ENCODE assay signal across 39 cellular contexts in the genomic region with DNA sequence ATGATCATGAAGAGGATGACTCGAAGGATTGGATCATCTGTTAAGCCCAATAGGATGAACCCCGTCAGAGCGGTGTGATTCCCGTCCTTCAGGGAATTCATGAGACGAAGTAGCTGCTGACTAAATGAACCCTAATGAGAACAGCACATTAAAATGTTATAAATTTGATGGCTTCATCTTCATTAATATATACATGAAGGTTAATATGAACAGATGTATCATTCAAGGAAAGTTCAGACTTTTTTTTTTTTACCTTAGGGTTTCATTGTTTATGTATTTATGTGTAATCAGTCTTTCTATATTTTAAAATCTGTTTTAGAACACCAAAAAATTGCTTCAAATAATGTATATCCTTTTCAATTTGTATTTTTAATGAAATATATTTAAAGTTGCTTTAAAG. TPM values are rescaled to one million over a fixed set of nuclear protein-coding genes. Genes with fewer than 3 reads are reported as not detected.
"Had no signal": no experiment of that assay in that cellular context is flagged by ENCODE, and none has a peak within 500 bp of the region (broad histone marks: within the 10 kb centered on the region; RNA-seq: fewer than 3 reads in every experiment).

A gene with protein sequence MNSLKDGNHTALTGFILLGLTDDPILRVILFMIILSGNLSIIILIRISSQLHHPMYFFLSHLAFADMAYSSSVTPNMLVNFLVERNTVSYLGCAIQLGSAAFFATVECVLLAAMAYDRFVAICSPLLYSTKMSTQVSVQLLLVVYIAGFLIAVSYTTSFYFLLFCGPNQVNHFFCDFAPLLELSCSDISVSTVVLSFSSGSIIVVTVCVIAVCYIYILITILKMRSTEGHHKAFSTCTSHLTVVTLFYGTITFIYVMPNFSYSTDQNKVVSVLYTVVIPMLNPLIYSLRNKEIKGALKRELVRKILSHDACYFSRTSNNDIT (minus strand): TSS at position 101 of the 400 bp plus-strand sequence. CDS start 0 bp downstream, at position 101.

- H3K36me3 ChIP-seq: MG63 had no signal

- H3K9ac ChIP-seq: KMS-11 had no signal

- H3K27ac ChIP-seq: KMS-11 had no signal

- DNase-seq: Karpas-422, Kasumi-1, KG1, MG63, MM.1S, MV-4-11, NCI-H1048, NCI-H1092, NCI-H1092 treated with DMSO at 0.1 percent for 48 hours, NCI-H1105, NCI-H1105 treated with DMSO at 0.1 percent for 48 hours, NCI-H1417, NCI-H1417 treated with DMSO at 0.1 percent for 48 hours, NCI-H1436, NCI-H1436 treated with DMSO at 0.1 percent for 48 hours, NCI-H146, NCI-H1694, NCI-H1694 treated with DMSO at 0.1 percent for 48 hours, NCI-H187, NCI-H187 treated with DMSO at 0.1 percent for 48 hours, NCI-H1930, NCI-H2029, NCI-H2029 treated with DMSO at 0.1 percent for 48 hours, NCI-H2081, NCI-H2081 treated with DMSO at 0.1 percent for 48 hours, NCI-H2107, NCI-H2171, NCI-H2171 treated with DMSO at 0.1 percent for 48 hours, NCI-H2227 treated with DMSO at 0.1 percent for 48 hours, NCI-H226, NCI-H345, NCI-H446, NCI-H446 treated with DMSO at 0.1 percent for 48 hours, NCI-H510A had no signal

- H3K9me3 ChIP-seq: MG63 had no signal

- H3K4me2 ChIP-seq: KMS-11 had no signal

- H3K4me3 ChIP-seq: MG63 had no signal

RNA-seq across cellular contexts. Expression of the gene that starts here (rescaled TPM):
- total RNA-seq: LHCN-M2, M059J, MCF 10A, NCI-H460 had no signal
